ENCODE assay signal across 15 cellular contexts in the genomic region with DNA sequence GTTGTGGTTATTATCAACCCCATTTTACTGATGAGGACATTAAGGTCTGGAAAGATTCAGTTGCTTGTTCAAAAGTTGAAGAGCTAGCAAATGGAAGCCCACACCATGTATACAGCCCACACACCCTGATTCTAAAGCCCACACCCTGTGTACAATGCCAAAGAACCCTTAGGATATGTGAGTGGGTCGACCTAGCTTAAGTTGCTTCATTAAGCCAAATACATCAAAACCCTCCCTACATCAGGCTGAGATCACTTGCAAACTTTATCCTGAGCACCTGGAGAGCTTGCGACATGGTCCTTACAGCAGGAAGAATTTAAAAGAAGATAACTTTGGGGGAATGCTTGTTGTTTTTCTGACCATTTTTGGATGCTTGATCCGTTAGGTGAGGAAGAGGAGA. TPM values are rescaled to one million over a fixed set of nuclear protein-coding genes. Genes with fewer than 3 reads are reported as not detected.
DNase-seq lines count a peak whose midpoint lies in the region; ATAC-seq, FAIRE-seq and TF ChIP-seq lines count a peak whose summit lies in the region.
"Had no signal": no experiment of that assay in that cellular context is flagged by ENCODE, and none has a peak within 500 bp of the region (broad histone marks: within the 10 kb centered on the region; RNA-seq: fewer than 3 reads in every experiment).

No MANE protein-coding gene starts in this region.

- no peaks in the 10 kb centered on the region for H3K27me3 Mint-ChIP-seq in stimulated activated naive CD8-positive, alpha-beta T cell treated with anti-CD3 and anti-CD28 coated beads, Interleukin-15, amount 100 ng/mL, for 72 hours
- H3K27me3 Mint-ChIP-seq in T-helper 17 cell, result no peaks in the 10 kb centered on the region
- H3K27me3 Mint-ChIP-seq: dendritic cell treated with granulocyte-macrophage colony-stimulating factor and Interleukin-4, amounts not matched to agents 40 ng/mL and 50 ng/mL, for 4 days; memory B cell had no signal

- H3K4me1 ChIP-seq in mononuclear cell (ENCODE audit: insufficient read depth, low read length) (peaks cover 75% of the 10 kb centered on the region), upper lobe of right lung (peaks cover 6% of the 10 kb centered on the region)
- H3K4me1 ChIP-seq: right atrium auricular region had no signal

- H3K27me3 ChIP-seq in mononuclear cell (ENCODE audit: insufficient read depth, low read length) (no peaks in the 10 kb centered on the region), upper lobe of right lung (no peaks in the 10 kb centered on the region)
- H3K27me3 ChIP-seq: right atrium auricular region had no signal

- intact Hi-C loops in upper lobe of right lung (cut with DNase I), result no loop called here

- peak; percentile 15 for ATAC-seq in stimulated activated naive CD8-positive, alpha-beta T cell treated with anti-CD3 and anti-CD28 coated beads, Interleukin-15, amount 100 ng/mL, for 72 hours
- ATAC-seq in stimulated activated naive CD8-positive, alpha-beta T cell treated with anti-CD3 and anti-CD28 coated beads, Interleukin-15, Interleukin-2, amounts not matched to agents 100 U/mL and 50 U/mL, for 24 hours, result no peak
- ATAC-seq in T-helper 17 cell (peak; percentile 21), upper lobe of right lung (no peak), GM19467 (IDR thresholded peaks at IDR 0.05; ENCODE audit: unreplicated experiment) (no peak)

- no peak overlapping the region for H3K27ac Mint-ChIP-seq in stimulated activated naive CD8-positive, alpha-beta T cell treated with anti-CD3 and anti-CD28 coated beads, Interleukin-15, amount 100 ng/mL, for 72 hours
- H3K27ac Mint-ChIP-seq in T-helper 17 cell, result no peak overlapping the region
- H3K27ac Mint-ChIP-seq: dendritic cell treated with granulocyte-macrophage colony-stimulating factor and Interleukin-4, amounts not matched to agents 40 ng/mL and 50 ng/mL, for 4 days; memory B cell had no signal

- no peaks in the 10 kb centered on the region for H3K9me3 Mint-ChIP-seq in stimulated activated naive CD8-positive, alpha-beta T cell treated with anti-CD3 and anti-CD28 coated beads, Interleukin-15, amount 100 ng/mL, for 72 hours
- H3K9me3 Mint-ChIP-seq: dendritic cell treated with granulocyte-macrophage colony-stimulating factor and Interleukin-4, amounts not matched to agents 40 ng/mL and 50 ng/mL, for 4 days; memory B cell had no signal

- H3K36me3 Mint-ChIP-seq in T-helper 17 cell (ENCODE audit: low read depth), result peaks cover 9% of the 10 kb centered on the region
- H3K36me3 Mint-ChIP-seq: memory B cell had no signal

- H3K9me3 ChIP-seq in T-helper 17 cell (ENCODE audit: control insufficient read depth, low read length, poor library complexity, severe bottlenecking) (no peaks in the 10 kb centered on the region), mononuclear cell (ENCODE audit: low read depth, low read length) (no peaks in the 10 kb centered on the region), upper lobe of right lung (no peaks in the 10 kb centered on the region)
- H3K9me3 ChIP-seq: right atrium auricular region had no signal

- H3K4me1 Mint-ChIP-seq in stimulated activated naive CD8-positive, alpha-beta T cell treated with anti-CD3 and anti-CD28 coated beads, Interleukin-15, amount 100 ng/mL, for 72 hours, result peaks cover 35% of the 10 kb centered on the region
- H3K4me1 Mint-ChIP-seq in T-helper 17 cell, result peaks cover 31% of the 10 kb centered on the region

- no peaks in the 10 kb centered on the region for H3K36me3 ChIP-seq in upper lobe of right lung
- H3K36me3 ChIP-seq: right atrium auricular region had no signal

- no peak for FAIRE-seq in GM12892 (lab: Jason Lieb, UNC)

- TF ChIP-seq CTCF in upper lobe of right lung (IDR thresholded peaks at IDR 0.05), result no peak

- H3K27ac ChIP-seq in upper lobe of right lung, result peak overlapping the region; percentile 82
- H3K27ac ChIP-seq: SK-N-MC had no signal

- H3K4me3 ChIP-seq in mononuclear cell (ENCODE audit: low read length) (peak overlapping the region; percentile 83), upper lobe of right lung (peak overlapping the region; percentile 47)
- H3K4me3 ChIP-seq: right atrium auricular region, SK-N-MC had no signal

- DNase-seq in stimulated activated naive CD8-positive, alpha-beta T cell treated with anti-CD3 and anti-CD28 coated beads, Interleukin-15, amount 100 ng/mL, for 72 hours, result no peak
- DNase-seq in stimulated activated naive CD8-positive, alpha-beta T cell treated with anti-CD3 and anti-CD28 coated beads, Interleukin-15, Interleukin-2, amounts not matched to agents 100 U/mL and 50 U/mL, for 24 hours, result no peak
- DNase-seq in T-helper 17 cell (no peak), upper lobe of right lung (no peak), GM12892 (ENCODE audit: insufficient read length) (no peak)
- DNase-seq in activated T-cell treated with anti-CD3 and anti-CD28 coated beads, Interleukin-2, amount 50 U/mL, for 1 hour, result no peak
- DNase-seq: activated gamma-delta T cell, NCI-H187 treated with DMSO at 0.1 percent for 48 hours, NCI-H446 had no signal

- H3K4me3 Mint-ChIP-seq in stimulated activated naive CD8-positive, alpha-beta T cell treated with anti-CD3 and anti-CD28 coated beads, Interleukin-15, amount 100 ng/mL, for 72 hours, result no peak overlapping the region
- no peak overlapping the region for H3K4me3 Mint-ChIP-seq in T-helper 17 cell
- H3K4me3 Mint-ChIP-seq: dendritic cell treated with granulocyte-macrophage colony-stimulating factor and Interleukin-4, amounts not matched to agents 40 ng/mL and 50 ng/mL, for 4 days; memory B cell had no signal

- no peak for TF ChIP-seq POLR2A in GM12892 (IDR thresholded peaks at IDR 0.05; ENCODE audit: low read depth, low read length)

RNA-seq across cellular contexts. Expression of a gene that starts 0.4 kb away (rescaled TPM):
- 10 to 100 TPM; 75.6 to 90.6 TPM for total RNA-seq in T-helper 17 cell
- total RNA-seq in mononuclear cell, result 28.2 TPM
- total RNA-seq in upper lobe of right lung, result 31.8 TPM
- 11.1 TPM for polyA plus RNA-seq in GM12892 (2012; ENCODE audit: missing spikeins)

Comparison
In these comparisons a context has a peak if more than half of its experiments do, and no peak if none do; other contexts are left out.
1. ATAC-seq: peak in stimulated activated naive CD8-positive, alpha-beta T cell treated with anti-CD3 and anti-CD28 coated beads, Interleukin-15, amount 100 ng/mL, for 72 hours (single experiment) and T-helper 17 cell (single experiment); none in stimulated activated naive CD8-positive, alpha-beta T cell treated with anti-CD3 and anti-CD28 coated beads, Interleukin-15, Interleukin-2, amounts not matched to agents 100 U/mL and 50 U/mL, for 24 hours (single experiment), upper lobe of right lung (single experiment) and GM19467 (single experiment).